In the genomic region with DNA sequence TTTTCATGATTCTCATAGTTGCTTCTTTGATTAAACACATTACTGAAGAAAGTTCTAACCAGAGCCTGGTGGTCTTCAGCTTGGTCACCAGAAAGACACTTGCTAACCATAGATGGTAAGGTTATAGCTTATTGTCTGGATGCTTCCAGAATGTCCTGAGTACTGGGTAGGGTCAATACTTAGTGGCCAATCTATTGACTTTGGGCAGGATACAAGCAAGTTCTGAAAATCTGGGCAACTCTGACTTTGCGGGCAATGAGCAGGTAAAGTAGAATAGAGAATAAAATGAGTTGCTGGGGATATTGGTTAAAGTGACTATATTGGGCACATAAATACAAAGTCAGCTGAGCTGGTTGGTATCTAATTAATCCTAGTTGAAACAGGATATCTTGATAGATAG, we compare ENCODE assay signal across 8 cellular contexts.
"Had no signal": no experiment of that assay in that cellular context is flagged by ENCODE, and none has a peak within 500 bp of the region (broad histone marks: within the 10 kb centered on the region; RNA-seq: fewer than 3 reads in every experiment).

No MANE protein-coding gene starts in this region.

- H3K4me3 ChIP-seq: GM12878 had no signal

- ATAC-seq: GM12878 had no signal

- DNase-seq: GDM1, GF-D8 had no signal

- FAIRE-seq: G401.6, GM12878, GM12891, GM12892, GM18507, GM19239 had no signal
